In genomic region chr19:45771331-45771933, GRCh38 we compare ENCODE assay signal across 9 cellular contexts. TPM values are rescaled to one million over a fixed set of nuclear protein-coding genes. Genes with fewer than 3 reads are reported as not detected.
DNase-seq lines count a peak whose midpoint lies in the region; ATAC-seq lines count a peak whose summit lies in the region.
"Had no signal": no experiment of that assay in that cellular context is flagged by ENCODE, and none has a peak within 500 bp of the region (broad histone marks: within the 10 kb centered on the region; RNA-seq: fewer than 3 reads in every experiment).

No MANE protein-coding gene starts in this region.

- peak overlapping the region in 2 of 9 donors; percentile 56 to 66 for H3K27ac Mint-ChIP-seq in naive thymus-derived CD4-positive, alpha-beta T cell

- WGBS in ectodermal cell, 2 experiments = 87 to 88% methylated on average over 46 of the region's 46 CpGs

- H3K9me3 ChIP-seq in ectodermal cell (ENCODE audit: control insufficient read depth, low read length) (no peaks in the 10 kb centered on the region), MG63 (no peaks in the 10 kb centered on the region)
- no peaks in the 10 kb centered on the region for H3K9me3 ChIP-seq in naive thymus-derived CD4-positive, alpha-beta T cell (ENCODE audit: control insufficient read depth in 2 of 3, low read length in 3 of 3)
- H3K9me3 ChIP-seq: left lung had no signal

- H3K4me1 Mint-ChIP-seq in naive thymus-derived CD4-positive, alpha-beta T cell = peaks cover 0 to 16% (median 8%) of the 10 kb centered on the region in 7 donors

- DNase-seq in Right ventricle myocardium superior (peak; percentile 48), Right ventricle myocardium inferior (ENCODE audit: missing footprints) (no peak), NCI-H187 treated with DMSO at 0.1 percent for 48 hours (lab: John Stamatoyannopoulos, UW) (no peak), MG63 (no peak), DMS 273 treated with DMSO at 0.1 percent for 48 hours (lab: John Stamatoyannopoulos, UW) (no peak), Kasumi-1 (lab: John Stamatoyannopoulos, UW) (no peak)
- DNase-seq in naive thymus-derived CD4-positive, alpha-beta T cell = no peak

- H3K4me3 Mint-ChIP-seq in naive thymus-derived CD4-positive, alpha-beta T cell = peak overlapping the region in 9 of 10 donors; percentile 30 to 92 (median 52)

- no peak for ATAC-seq in Right ventricle myocardium superior (ENCODE audit: poor library complexity)
- ATAC-seq in Right ventricle myocardium inferior = no peak
- no peak for ATAC-seq in naive thymus-derived CD4-positive, alpha-beta T cell

- POLR2A ChIA-PET in naive thymus-derived CD4-positive, alpha-beta T cell (lab: Charles Lee) = interaction anchor here (2.8 kb wide), 1 partner anchor 54 kb away, joined by 10 read pairs; no protein-coding TSS in a partner anchor

- H3K36me3 ChIP-seq in ectodermal cell (ENCODE audit: control insufficient read depth, insufficient read depth, low read length) (no peaks in the 10 kb centered on the region), MG63 (peaks cover 51% of the 10 kb centered on the region)
- no peaks in the 10 kb centered on the region for H3K36me3 ChIP-seq in naive thymus-derived CD4-positive, alpha-beta T cell (ENCODE audit: control insufficient read depth in 2 of 3, insufficient read depth in 3 of 3, low read length in 3 of 3)

- H3K27ac ChIP-seq in ectodermal cell (ENCODE audit: insufficient read depth, low read depth, low read length, poor library complexity, severe bottlenecking) = no peak overlapping the region
- H3K27ac ChIP-seq in naive thymus-derived CD4-positive, alpha-beta T cell (ENCODE audit: low read depth, low read length) = no peak overlapping the region

- CTCF ChIA-PET in naive thymus-derived CD4-positive, alpha-beta T cell (lab: Charles Lee) = interaction anchor here (2.6 to 4.8 kb wide), 3 partner anchors 8 to 28 kb away, joined by 19 to 99 read pairs (median 28); no protein-coding TSS in a partner anchor

- peak overlapping the region; percentile 89 for H3K4me3 ChIP-seq in ectodermal cell (ENCODE audit: insufficient read depth, low read depth, low read length)
- H3K4me3 ChIP-seq in naive thymus-derived CD4-positive, alpha-beta T cell (ENCODE audit: low read length) = no peak overlapping the region
- H3K4me3 ChIP-seq in MG63 = no peak overlapping the region

- H3K9me3 Mint-ChIP-seq in naive thymus-derived CD4-positive, alpha-beta T cell = no peaks in the 10 kb centered on the region

- H3K27me3 ChIP-seq in ectodermal cell (ENCODE audit: control insufficient read depth, insufficient read depth, low read length, poor library complexity, severe bottlenecking) = no peaks in the 10 kb centered on the region
- no peaks in the 10 kb centered on the region for H3K27me3 ChIP-seq in naive thymus-derived CD4-positive, alpha-beta T cell (ENCODE audit: control insufficient read depth in 2 of 2, insufficient read depth in 2 of 2, low read length in 2 of 2)
- no peaks in the 10 kb centered on the region for H3K27me3 ChIP-seq in MG63

- peaks cover 6% of the 10 kb centered on the region for H3K4me1 ChIP-seq in ectodermal cell (ENCODE audit: control insufficient read depth, insufficient read depth, low read length)
- H3K4me1 ChIP-seq in naive thymus-derived CD4-positive, alpha-beta T cell (ENCODE audit: control insufficient read depth in 2 of 2, insufficient read depth in 2 of 2, low read length in 2 of 2) = peaks cover 9 to 13% of the 10 kb centered on the region in 2 donors

- intact Hi-C loops in Right ventricle myocardium superior (cut with DNase I) (no loop called here), Right ventricle myocardium inferior (cut with DNase I) (loop anchor here (5.0 kb wide), 1 partner anchor 91 kb away; the partner anchor contains the start of genes FOXA3 and SYMPK)
- intact Hi-C loops in naive thymus-derived CD4-positive, alpha-beta T cell (cut with micrococcal nuclease) = loop anchor here in 1 of 2 donors (5.0 kb wide), 2 partner anchors 91 to 241 kb away; partner anchors contain the start of genes FOXA3 and SYMPK

- peaks cover 0 to under 1% (median 0%) of the 10 kb centered on the region in 5 donors for H3K36me3 Mint-ChIP-seq in naive thymus-derived CD4-positive, alpha-beta T cell

- H3K27me3 Mint-ChIP-seq in naive thymus-derived CD4-positive, alpha-beta T cell = peaks cover 0 to 22% (median 0%) of the 10 kb centered on the region in 5 donors

RNA-seq across cellular contexts. Expression of gene SIX5, which starts 2.4 kb away (rescaled TPM):
- total RNA-seq in Right ventricle myocardium superior = 22.0 TPM
- 22.3 TPM for total RNA-seq in Right ventricle myocardium inferior
- 54.2 TPM for polyA plus RNA-seq in ectodermal cell (2013, experiment 1 of 4)
- polyA plus RNA-seq in ectodermal cell (2013, experiment 2 of 4) = 53.6 TPM
- 51.7 TPM for polyA plus RNA-seq in ectodermal cell (2013, experiment 3 of 4)
- 55.2 TPM for polyA plus RNA-seq in ectodermal cell (2013, experiment 4 of 4)
- total RNA-seq in naive thymus-derived CD4-positive, alpha-beta T cell = 1 to 10 TPM in 4 of 5 experiments, under 1 TPM in 1; 0.92 to 2.3 (median 1.1) TPM
- under 1 TPM; 0.15 to 0.17 TPM for polyA plus RNA-seq in naive thymus-derived CD4-positive, alpha-beta T cell
- 11.4 and 18.6 TPM in 2 replicates for total RNA-seq in MG63 (2014; rRNA removed; shearing (Covaris generic); ENCODE audit: low replicate concordance)

RNA-seq across cellular contexts. Expression of gene DMPK, which starts 10.9 kb away (rescaled TPM):
- total RNA-seq in Right ventricle myocardium superior = 237 TPM
- total RNA-seq in Right ventricle myocardium inferior = 233 TPM
- 61.0 TPM for polyA plus RNA-seq in ectodermal cell (2013, experiment 1 of 4)
- polyA plus RNA-seq in ectodermal cell (2013, experiment 2 of 4) = 62.9 TPM
- 46.2 TPM for polyA plus RNA-seq in ectodermal cell (2013, experiment 3 of 4)
- 56.1 TPM for polyA plus RNA-seq in ectodermal cell (2013, experiment 4 of 4)
- 10 to 100 TPM; 15.0 to 33.9 (median 25.2) TPM for total RNA-seq in naive thymus-derived CD4-positive, alpha-beta T cell
- polyA plus RNA-seq in naive thymus-derived CD4-positive, alpha-beta T cell = 1 to 10 TPM in 1 of 2 donors, under 1 TPM in 1; 0.20 to 1.8 TPM
- 3.9 and 7.0 TPM in 2 replicates for total RNA-seq in MG63 (2014; rRNA removed; shearing (Covaris generic); ENCODE audit: low replicate concordance)

RNA-seq across cellular contexts. Expression of gene DMWD, which starts 21.2 kb away (rescaled TPM):
- total RNA-seq in Right ventricle myocardium superior (57.2 TPM), Right ventricle myocardium inferior (52.0 TPM)
- 56.5 TPM for polyA plus RNA-seq in ectodermal cell (2013, experiment 1 of 4)
- polyA plus RNA-seq in ectodermal cell (2013, experiment 2 of 4) = 65.6 TPM
- polyA plus RNA-seq in ectodermal cell (2013, experiment 3 of 4) = 55.3 TPM
- polyA plus RNA-seq in ectodermal cell (2013, experiment 4 of 4) = 59.6 TPM
- total RNA-seq in naive thymus-derived CD4-positive, alpha-beta T cell = 10 to 100 TPM; 18.7 to 43.2 (median 35.4) TPM
- 1 to 10 TPM; 3.7 to 7.2 TPM for polyA plus RNA-seq in naive thymus-derived CD4-positive, alpha-beta T cell
- 30.4 and 48.0 TPM in 2 replicates for total RNA-seq in MG63 (2014; rRNA removed; shearing (Covaris generic); ENCODE audit: low replicate concordance)

RNA-seq across cellular contexts. Expression of gene MEIOSIN, which starts 38.2 kb away (rescaled TPM):
- not detected for total RNA-seq in Right ventricle myocardium superior
- total RNA-seq in Right ventricle myocardium inferior = not detected
- polyA plus RNA-seq in ectodermal cell (2013, experiment 1 of 4) = not detected
- not detected for polyA plus RNA-seq in ectodermal cell (2013, experiment 2 of 4)
- not detected for polyA plus RNA-seq in ectodermal cell (2013, experiment 3 of 4)
- not detected for polyA plus RNA-seq in ectodermal cell (2013, experiment 4 of 4)
- not detected for total RNA-seq in naive thymus-derived CD4-positive, alpha-beta T cell
- not detected for polyA plus RNA-seq in naive thymus-derived CD4-positive, alpha-beta T cell
- 0.99 TPM in 1 of 2 replicates, not detected in the other for total RNA-seq in MG63 (2014; rRNA removed; shearing (Covaris generic); ENCODE audit: low replicate concordance)
- total RNA-seq: left lung had no signal

RNA-seq across cellular contexts. Expression of gene FBXO46, which starts 40.7 kb away (rescaled TPM):
- 14.5 TPM for total RNA-seq in Right ventricle myocardium superior
- total RNA-seq in Right ventricle myocardium inferior = 13.1 TPM
- 22.0 TPM for polyA plus RNA-seq in ectodermal cell (2013, experiment 1 of 4)
- polyA plus RNA-seq in ectodermal cell (2013, experiment 2 of 4) = 25.7 TPM
- polyA plus RNA-seq in ectodermal cell (2013, experiment 3 of 4) = 13.9 TPM
- polyA plus RNA-seq in ectodermal cell (2013, experiment 4 of 4) = 18.6 TPM
- 10 to 100 TPM; 21.2 to 52.9 (median 36.6) TPM for total RNA-seq in naive thymus-derived CD4-positive, alpha-beta T cell
- 10 to 100 TPM; 11.1 to 17.5 TPM for polyA plus RNA-seq in naive thymus-derived CD4-positive, alpha-beta T cell
- total RNA-seq in MG63 (2014; rRNA removed; shearing (Covaris generic); ENCODE audit: low replicate concordance) = 4.3 and 12.3 TPM in 2 replicates
